In the genomic region with DNA sequence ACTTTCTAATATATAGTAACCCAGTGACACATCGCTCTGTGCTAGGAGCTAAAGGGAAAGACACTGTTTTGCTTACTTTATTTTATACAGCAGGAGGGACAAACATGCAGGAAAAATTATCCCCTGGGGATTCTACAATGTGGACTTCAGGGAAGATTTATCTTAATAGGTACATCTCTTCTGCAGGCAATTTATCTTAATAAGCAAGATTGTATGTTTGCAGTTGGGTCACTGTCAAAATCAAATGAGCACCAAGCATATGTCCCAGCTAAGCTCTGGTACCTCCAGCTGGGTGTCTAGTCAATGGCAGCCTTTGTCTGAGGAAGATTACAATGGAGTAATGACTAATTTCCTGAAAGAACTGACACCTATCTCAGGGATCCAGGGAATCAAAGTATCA, we compare ENCODE assay signal across 28 cellular contexts.
"Had no signal": no experiment of that assay in that cellular context is flagged by ENCODE, and none has a peak within 500 bp of the region (broad histone marks: within the 10 kb centered on the region; RNA-seq: fewer than 3 reads in every experiment).

No MANE protein-coding gene starts in this region.

- H3K9me3 ChIP-seq: ascending aorta, breast epithelium had no signal

- H3K4me3 ChIP-seq: ascending aorta, breast epithelium, coronary artery, dorsolateral prefrontal cortex had no signal

- H3K27me3 ChIP-seq: ascending aorta, breast epithelium had no signal

- H3K4me1 ChIP-seq: ascending aorta, breast epithelium had no signal

- DNase-seq: activated CD4-positive, alpha-beta memory T cell treated with anti-CD3 and anti-CD28 coated beads for 36 hours; activated CD4-positive, alpha-beta T cell treated with anti-CD3 and anti-CD28 coated beads for 36 hours; activated CD4-positive, alpha-beta T cell treated with anti-CD3 and anti-CD28 coated beads, Interleukin-2, amount 10 ng/mL, durations not matched to agents 24 days and 14 days; activated CD4-positive, CD25-positive, alpha-beta regulatory T cell; activated CD4-positive, CD25-positive, alpha-beta regulatory T cell treated with anti-CD3 and anti-CD28 coated beads, Interleukin-2, amount 50 U/mL, for 72 hours; activated CD8-positive, alpha-beta memory T cell treated with anti-CD3 and anti-CD28 coated beads, Interleukin-2, amount 10 ng/mL, durations not matched to agents 7 days and 5 days; activated CD8-positive, alpha-beta memory T cell treated with anti-CD3 and anti-CD28 coated beads, Interleukin-2, amount 50 U/mL, for 4 hours; activated CD8-positive, alpha-beta T cell treated with anti-CD3 and anti-CD28 coated beads, Interleukin-2, amount 10 ng/mL, durations not matched to agents 7 days and 5 days; activated gamma-delta T cell; activated naive CD4-positive, alpha-beta T cell; activated naive CD4-positive, alpha-beta T cell treated with anti-CD3 and anti-CD28 coated beads, Interleukin-2, amount 10 ng/mL, durations not matched to agents 7 days and 5 days; activated naive CD8-positive, alpha-beta T cell treated with anti-CD3 and anti-CD28 coated beads, Interleukin-2, amount 10 ng/mL, durations not matched to agents 7 days and 5 days; activated T-cell treated with anti-CD3 and anti-CD28 coated beads for 4 hours; activated T-cell treated with anti-CD3 and anti-CD28 coated beads, Interleukin-2, amount 50 U/mL, for 24 hours; activated T-cell treated with anti-CD3 and anti-CD28 coated beads, Interleukin-2, amount 50 U/mL, for 72 hours; dorsolateral prefrontal cortex; effector memory CD4-positive, alpha-beta T cell; endodermal cell; foreskin fibroblast; head of caudate nucleus; hypothalamus; T1000; WERI-Rb-1 had no signal

- ATAC-seq: activated CD4-positive, alpha-beta T cell treated with anti-CD3 and anti-CD28 coated beads for 36 hours; activated CD8-positive, alpha-beta memory T cell treated with anti-CD3 and anti-CD28 coated beads, Interleukin-2, amount 10 ng/mL, durations not matched to agents 7 days and 5 days; activated CD8-positive, alpha-beta T cell treated with anti-CD3 and anti-CD28 coated beads, Interleukin-2, amount 10 ng/mL, durations not matched to agents 7 days and 5 days; activated naive CD4-positive, alpha-beta T cell treated with anti-CD3 and anti-CD28 coated beads, Interleukin-2, amount 50 U/mL, for 72 hours; activated T-cell treated with anti-CD3 and anti-CD28 coated beads, Interleukin-2, amount 50 U/mL, for 72 hours; esophagus mucosa had no signal

- H3K36me3 ChIP-seq: ascending aorta, breast epithelium, WERI-Rb-1 had no signal
